ENCODE assay signal across 14 cellular contexts in genomic region chr6:168638497-168639072, GRCh38.
"Had no signal": no experiment of that assay in that cellular context is flagged by ENCODE, and none has a peak within 500 bp of the region (broad histone marks: within the 10 kb centered on the region; RNA-seq: fewer than 3 reads in every experiment).

No MANE protein-coding gene starts in this region.

- H3K4me1 ChIP-seq: colonic mucosa, left lung had no signal

- ATAC-seq: body of pancreas; foreskin keratinocyte; left lung; stimulated activated memory B cell treated with anti-CD40 and anti-IgM and Interleukin-4, amounts not matched to agents 10 μg/mL and 1 μg/mL and 100 μg/mL, for 72 hours had no signal

- H3K9me3 ChIP-seq: body of pancreas, colonic mucosa, ovary, transverse colon had no signal

- DNase-seq: activated CD4-positive, alpha-beta T cell treated with anti-CD3 and anti-CD28 coated beads, Interleukin-2, amount 10 ng/mL, durations not matched to agents 7 days and 5 days; activated CD4-positive, CD25-positive, alpha-beta regulatory T cell; activated CD8-positive, alpha-beta memory T cell treated with anti-CD3 and anti-CD28 coated beads, Interleukin-2, amount 50 U/mL, for 48 hours; activated gamma-delta T cell treated with Interleukin-2 at 50 U/mL for 16 hours; body of pancreas; central memory CD4-positive, alpha-beta T cell; foreskin keratinocyte; heart right ventricle; left lung; ovary; stimulated activated CD4-positive, alpha-beta T cell treated with anti-CD3 and anti-CD28 coated beads, Interleukin-2, amount 100 ng/mL, for 48 hours had no signal

- H3K36me3 ChIP-seq: colonic mucosa, heart right ventricle, left lung, ovary, transverse colon had no signal

- H3K4me3 ChIP-seq: body of pancreas, colonic mucosa, left lung, ovary, transverse colon had no signal

- H3K27me3 ChIP-seq: body of pancreas, colonic mucosa, foreskin keratinocyte, heart right ventricle, ovary, transverse colon had no signal

- H3K27ac ChIP-seq: body of pancreas, colonic mucosa, foreskin keratinocyte, left lung, transverse colon had no signal
